ENCODE assay signal across 1 cellular context in the genomic region with DNA sequence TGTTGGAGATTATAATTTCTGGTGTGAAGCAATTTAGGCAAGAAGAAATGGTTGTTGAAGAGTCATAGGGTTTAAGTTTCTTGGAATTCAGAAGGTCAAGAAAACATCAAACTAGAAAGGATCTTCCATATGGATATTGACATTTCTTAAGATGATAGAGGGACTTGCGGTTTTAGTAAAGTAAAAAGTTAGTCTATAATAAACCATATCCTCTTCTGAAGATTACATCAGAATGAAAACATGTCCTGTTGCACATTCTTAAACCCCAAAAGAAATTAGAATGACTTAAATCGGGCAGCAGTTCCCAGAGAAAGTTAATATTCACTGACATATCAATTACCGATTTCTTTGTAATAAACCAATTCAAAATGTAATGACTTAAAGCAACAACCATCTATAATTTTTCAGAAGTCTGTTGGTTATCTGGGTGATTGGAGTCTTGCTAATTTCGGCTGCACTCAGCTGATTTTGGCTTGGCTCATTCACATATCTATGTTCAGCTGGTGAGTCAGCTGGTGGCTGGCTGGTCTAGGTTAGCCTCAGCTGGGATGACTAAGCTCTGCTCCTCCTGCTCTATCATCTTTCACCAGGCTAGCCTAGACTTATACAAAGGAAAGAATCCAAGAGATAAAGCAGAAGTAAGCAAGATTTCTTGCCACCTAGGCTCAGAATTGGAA.
TF ChIP-seq lines count a peak whose summit lies in the region.

No MANE protein-coding gene starts in this region.

TF ChIP-seq in K562, 482 proteins besides CTCF, POLR2A, EP300 and RAD21 (continued from another document and continues in another):
- no peak for TF ChIP-seq BRF1 (IDR thresholded peaks at IDR 0.05; ENCODE audit: borderline replicate concordance, extremely low read depth, insufficient read length)
- TF ChIP-seq, protein P1, sequence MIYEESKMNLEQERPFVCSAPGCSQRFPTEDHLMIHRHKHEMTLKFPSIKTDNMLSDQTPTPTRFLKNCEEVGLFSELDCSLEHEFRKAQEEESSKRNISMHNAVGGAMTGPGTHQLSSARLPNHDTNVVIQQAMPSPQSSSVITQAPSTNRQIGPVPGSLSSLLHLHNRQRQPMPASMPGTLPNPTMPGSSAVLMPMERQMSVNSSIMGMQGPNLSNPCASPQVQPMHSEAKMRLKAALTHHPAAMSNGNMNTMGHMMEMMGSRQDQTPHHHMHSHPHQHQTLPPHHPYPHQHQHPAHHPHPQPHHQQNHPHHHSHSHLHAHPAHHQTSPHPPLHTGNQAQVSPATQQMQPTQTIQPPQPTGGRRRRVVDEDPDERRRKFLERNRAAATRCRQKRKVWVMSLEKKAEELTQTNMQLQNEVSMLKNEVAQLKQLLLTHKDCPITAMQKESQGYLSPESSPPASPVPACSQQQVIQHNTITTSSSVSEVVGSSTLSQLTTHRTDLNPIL (CRISPR knock-in tag; IDR thresholded peaks at IDR 0.05), result no peak
- no peak for TF ChIP-seq PREB (CRISPR knock-in tag; IDR thresholded peaks at IDR 0.05)
- TF ChIP-seq MEIS2 (IDR thresholded peaks at IDR 0.05; ENCODE audit: partially characterized antibody), result peak; percentile 23
- peak; percentile 82 for TF ChIP-seq TEAD4 (IDR thresholded peaks at IDR 0.05; ENCODE audit: low read length)
- no peak for TF ChIP-seq TEAD4 (CRISPR knock-in tag; IDR thresholded peaks at IDR 0.05; ENCODE audit: borderline replicate concordance)
- TF ChIP-seq ZFX (CRISPR knock-in tag; IDR thresholded peaks at IDR 0.05), result no peak
- TF ChIP-seq FUS (optimal IDR thresholded peaks at IDR 0.05; ENCODE audit: low read depth, low read length), result no peak
- TF ChIP-seq HMG20B (CRISPR knock-in tag; IDR thresholded peaks at IDR 0.05), result no peak
- TF ChIP-seq DPF2 (IDR thresholded peaks at IDR 0.05), result peak; percentile 60
- TF ChIP-seq CTCFL (IDR thresholded peaks at IDR 0.05; ENCODE audit: borderline replicate concordance, insufficient read depth, low read depth, low read length, poor library complexity, severe bottlenecking), result no peak
- no peak for TF ChIP-seq NCOA1 (IDR thresholded peaks at IDR 0.05; ENCODE audit: low read depth)
- peak; percentile 69 for TF ChIP-seq NCOR1 (IDR thresholded peaks at IDR 0.05)
- no peak for TF ChIP-seq TRIM25 (IDR thresholded peaks at IDR 0.05; ENCODE audit: borderline replicate concordance)
- 0 out of 2 replicates have a peak, but pooled peaks have one; percentile 23 for TF ChIP-seq CTBP1 (IDR thresholded peaks at IDR 0.05; ENCODE audit: borderline replicate concordance)
- TF ChIP-seq ZNF146 (CRISPR knock-in tag; IDR thresholded peaks at IDR 0.05; ENCODE audit: unreplicated experiment), result no peak
- peak; percentile 60 for TF ChIP-seq C11orf30 (IDR thresholded peaks at IDR 0.05; ENCODE audit: low read depth)
- TF ChIP-seq NFE2 (IDR thresholded peaks at IDR 0.05; ENCODE audit: low read depth), result peak; percentile 81
- TF ChIP-seq USF1 (CRISPR knock-in tag; IDR thresholded peaks at IDR 0.05), result no peak
- no peak for TF ChIP-seq LEF1 (IDR thresholded peaks at IDR 0.05)
- TF ChIP-seq RHOXF2B (CRISPR knock-in tag; conservative IDR thresholded peaks at IDR 0.05), result no peak
- no peak for TF ChIP-seq ZNF217 (CRISPR knock-in tag; IDR thresholded peaks at IDR 0.05)
- peak; percentile 100 for TF ChIP-seq TAF9B (IDR thresholded peaks at IDR 0.05; ENCODE audit: partially characterized antibody)
- no peak for TF ChIP-seq ZEB2 (IDR thresholded peaks at IDR 0.05)
- TF ChIP-seq, protein P2, sequence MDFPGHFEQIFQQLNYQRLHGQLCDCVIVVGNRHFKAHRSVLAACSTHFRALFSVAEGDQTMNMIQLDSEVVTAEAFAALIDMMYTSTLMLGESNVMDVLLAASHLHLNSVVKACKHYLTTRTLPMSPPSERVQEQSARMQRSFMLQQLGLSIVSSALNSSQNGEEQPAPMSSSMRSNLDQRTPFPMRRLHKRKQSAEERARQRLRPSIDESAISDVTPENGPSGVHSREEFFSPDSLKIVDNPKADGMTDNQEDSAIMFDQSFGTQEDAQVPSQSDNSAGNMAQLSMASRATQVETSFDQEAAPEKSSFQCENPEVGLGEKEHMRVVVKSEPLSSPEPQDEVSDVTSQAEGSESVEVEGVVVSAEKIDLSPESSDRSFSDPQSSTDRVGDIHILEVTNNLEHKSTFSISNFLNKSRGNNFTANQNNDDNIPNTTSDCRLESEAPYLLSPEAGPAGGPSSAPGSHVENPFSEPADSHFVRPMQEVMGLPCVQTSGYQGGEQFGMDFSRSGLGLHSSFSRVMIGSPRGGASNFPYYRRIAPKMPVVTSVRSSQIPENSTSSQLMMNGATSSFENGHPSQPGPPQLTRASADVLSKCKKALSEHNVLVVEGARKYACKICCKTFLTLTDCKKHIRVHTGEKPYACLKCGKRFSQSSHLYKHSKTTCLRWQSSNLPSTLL (IDR thresholded peaks at IDR 0.05), result no peak
- TF ChIP-seq NR1H2 (CRISPR knock-in tag; IDR thresholded peaks at IDR 0.05), result no peak
- TF ChIP-seq ZBED1 (IDR thresholded peaks at IDR 0.05), result no peak
- no peak for TF ChIP-seq EWSR1 (IDR thresholded peaks at IDR 0.05; ENCODE audit: borderline replicate concordance, low read depth, partially characterized antibody)
- no peak for TF ChIP-seq DDX20 (tag; IDR thresholded peaks at IDR 0.05; ENCODE audit: low read depth)
- no peak for TF ChIP-seq ILF3 (IDR thresholded peaks at IDR 0.05; ENCODE audit: borderline replicate concordance)
- TF ChIP-seq TEAD1 (CRISPR knock-in tag; IDR thresholded peaks at IDR 0.05), result 0 out of 4 replicates have a peak, but pooled peaks of 1 of the 2 experiments have one; percentile 19
- TF ChIP-seq MYNN (IDR thresholded peaks at IDR 0.05), result peak; percentile 98
- no peak for TF ChIP-seq MYNN (CRISPR knock-in tag; IDR thresholded peaks at IDR 0.05)
- peak; percentile 85 to 90 for TF ChIP-seq TRIM24 (IDR thresholded peaks at IDR 0.05)
- no peak for TF ChIP-seq CCNT2 (IDR thresholded peaks at IDR 0.05; ENCODE audit: borderline replicate concordance, extremely low read depth, insufficient read length, low read depth, low read length)
- peak; percentile 76 for TF ChIP-seq KLF16 (IDR thresholded peaks at IDR 0.05)
- TF ChIP-seq KLF6 (CRISPR knock-in tag; IDR thresholded peaks at IDR 0.05; ENCODE audit: borderline replicate concordance), result no peak
- TF ChIP-seq ZNF766 (CRISPR knock-in tag; conservative IDR thresholded peaks at IDR 0.05), result 0 out of 2 replicates have a peak, but pooled peaks have one; percentile 21
- TF ChIP-seq CBFB (CRISPR knock-in tag; IDR thresholded peaks at IDR 0.05), result no peak
- no peak for TF ChIP-seq HCFC1 (IDR thresholded peaks at IDR 0.05; ENCODE audit: low read depth, low read length)
- TF ChIP-seq POLR2AphosphoS5 (IDR thresholded peaks at IDR 0.05; ENCODE audit: control insufficient read depth, insufficient read depth, low read depth, low read length), result peak; percentile 47; the same call in 1 of the 2 replicates
- TF ChIP-seq, protein P3, sequence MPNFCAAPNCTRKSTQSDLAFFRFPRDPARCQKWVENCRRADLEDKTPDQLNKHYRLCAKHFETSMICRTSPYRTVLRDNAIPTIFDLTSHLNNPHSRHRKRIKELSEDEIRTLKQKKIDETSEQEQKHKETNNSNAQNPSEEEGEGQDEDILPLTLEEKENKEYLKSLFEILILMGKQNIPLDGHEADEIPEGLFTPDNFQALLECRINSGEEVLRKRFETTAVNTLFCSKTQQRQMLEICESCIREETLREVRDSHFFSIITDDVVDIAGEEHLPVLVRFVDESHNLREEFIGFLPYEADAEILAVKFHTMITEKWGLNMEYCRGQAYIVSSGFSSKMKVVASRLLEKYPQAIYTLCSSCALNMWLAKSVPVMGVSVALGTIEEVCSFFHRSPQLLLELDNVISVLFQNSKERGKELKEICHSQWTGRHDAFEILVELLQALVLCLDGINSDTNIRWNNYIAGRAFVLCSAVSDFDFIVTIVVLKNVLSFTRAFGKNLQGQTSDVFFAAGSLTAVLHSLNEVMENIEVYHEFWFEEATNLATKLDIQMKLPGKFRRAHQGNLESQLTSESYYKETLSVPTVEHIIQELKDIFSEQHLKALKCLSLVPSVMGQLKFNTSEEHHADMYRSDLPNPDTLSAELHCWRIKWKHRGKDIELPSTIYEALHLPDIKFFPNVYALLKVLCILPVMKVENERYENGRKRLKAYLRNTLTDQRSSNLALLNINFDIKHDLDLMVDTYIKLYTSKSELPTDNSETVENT (CRISPR knock-in tag; IDR thresholded peaks at IDR 0.05), result no peak
- TF ChIP-seq, protein P4, sequence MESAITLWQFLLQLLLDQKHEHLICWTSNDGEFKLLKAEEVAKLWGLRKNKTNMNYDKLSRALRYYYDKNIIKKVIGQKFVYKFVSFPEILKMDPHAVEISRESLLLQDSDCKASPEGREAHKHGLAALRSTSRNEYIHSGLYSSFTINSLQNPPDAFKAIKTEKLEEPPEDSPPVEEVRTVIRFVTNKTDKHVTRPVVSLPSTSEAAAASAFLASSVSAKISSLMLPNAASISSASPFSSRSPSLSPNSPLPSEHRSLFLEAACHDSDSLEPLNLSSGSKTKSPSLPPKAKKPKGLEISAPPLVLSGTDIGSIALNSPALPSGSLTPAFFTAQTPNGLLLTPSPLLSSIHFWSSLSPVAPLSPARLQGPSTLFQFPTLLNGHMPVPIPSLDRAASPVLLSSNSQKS (CRISPR knock-in tag; IDR thresholded peaks at IDR 0.05), result no peak
- TF ChIP-seq, protein P5, sequence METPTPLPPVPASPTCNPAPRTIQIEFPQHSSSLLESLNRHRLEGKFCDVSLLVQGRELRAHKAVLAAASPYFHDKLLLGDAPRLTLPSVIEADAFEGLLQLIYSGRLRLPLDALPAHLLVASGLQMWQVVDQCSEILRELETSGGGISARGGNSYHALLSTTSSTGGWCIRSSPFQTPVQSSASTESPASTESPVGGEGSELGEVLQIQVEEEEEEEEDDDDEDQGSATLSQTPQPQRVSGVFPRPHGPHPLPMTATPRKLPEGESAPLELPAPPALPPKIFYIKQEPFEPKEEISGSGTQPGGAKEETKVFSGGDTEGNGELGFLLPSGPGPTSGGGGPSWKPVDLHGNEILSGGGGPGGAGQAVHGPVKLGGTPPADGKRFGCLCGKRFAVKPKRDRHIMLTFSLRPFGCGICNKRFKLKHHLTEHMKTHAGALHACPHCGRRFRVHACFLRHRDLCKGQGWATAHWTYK (CRISPR knock-in tag; IDR thresholded peaks at IDR 0.05), result no peak
- peak; percentile 69; the same call in 1 of the 2 replicates for TF ChIP-seq JUN (IDR thresholded peaks at IDR 0.05; ENCODE audit: borderline replicate concordance, low read depth, low read length)
- no peak for TF ChIP-seq JUN (CRISPR knock-in tag; IDR thresholded peaks at IDR 0.05; ENCODE audit: borderline replicate concordance)
- TF ChIP-seq TSC22D4 (tag; IDR thresholded peaks at IDR 0.05), result no peak
- no peak for TF ChIP-seq SAFB2 (IDR thresholded peaks at IDR 0.05; ENCODE audit: borderline replicate concordance, low read depth, low read length, severe bottlenecking)
- TF ChIP-seq ZNF696 (CRISPR knock-in tag; conservative IDR thresholded peaks at IDR 0.05), result no peak
- TF ChIP-seq ZNF232 (CRISPR knock-in tag; IDR thresholded peaks at IDR 0.05), result no peak
- TF ChIP-seq MBD2 (IDR thresholded peaks at IDR 0.05; ENCODE audit: borderline replicate concordance, low read depth), result peak; percentile 66; the same call in 1 of the 2 replicates
- no peak for TF ChIP-seq KLF13 (tag; IDR thresholded peaks at IDR 0.05; ENCODE audit: borderline replicate concordance, low read depth)
- TF ChIP-seq POLR2AphosphoS2 (IDR thresholded peaks at IDR 0.05; ENCODE audit: low read length), result no peak
- TF ChIP-seq TAL1 (IDR thresholded peaks at IDR 0.05), result peak; percentile 72
- peak; percentile 99 for TF ChIP-seq TFAP4 (CRISPR knock-in tag; IDR thresholded peaks at IDR 0.05; ENCODE audit: borderline replicate concordance)
